Comparison of ENCODE assay signal across 8 cellular contexts in the genomic region with DNA sequence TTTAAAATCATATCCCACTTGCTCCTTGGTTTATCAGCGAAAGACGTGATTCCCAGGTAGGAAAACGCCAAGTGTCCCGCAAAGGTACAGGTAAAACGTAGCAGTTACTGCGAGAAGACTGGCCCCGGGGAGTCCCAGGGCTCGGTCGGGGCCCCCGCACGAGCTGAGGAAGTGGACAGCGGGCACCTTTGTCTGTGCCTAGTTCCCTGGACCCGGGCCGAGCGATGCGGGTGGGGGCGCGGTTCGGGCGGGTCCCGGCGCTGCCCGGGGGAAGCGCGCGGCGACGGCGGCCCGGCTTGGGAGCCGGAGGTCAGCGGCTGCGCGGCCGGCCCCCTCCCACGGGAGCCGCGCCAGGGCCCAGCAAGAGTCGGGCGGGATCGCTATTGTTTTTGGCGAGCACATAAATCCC. TPM values are rescaled to one million over a fixed set of nuclear protein-coding genes. Genes with fewer than 3 reads are reported as not detected.
DNase-seq lines count a peak whose midpoint lies in the region; ATAC-seq and TF ChIP-seq lines count a peak whose summit lies in the region.

No MANE protein-coding gene starts in this region.

- peaks cover 7% of the 10 kb centered on the region for H3K27me3 ChIP-seq in CD4-positive, alpha-beta T cell (ENCODE audit: control insufficient read depth, insufficient read depth, low read length)

- peak in 2 of 10 experiments; percentile 0 to 1 for DNase-seq in CD4-positive, alpha-beta T cell
- DNase-seq in left ventricle myocardium superior (peak; percentile 83), sciatic nerve (ENCODE audit: low spot score) (peak; percentile 68)
- DNase-seq in activated effector memory CD4-positive, alpha-beta T cell treated with Interleukin-2 at 50 U/mL for 16 hours, result no peak

- H3K36me3 Mint-ChIP-seq in CD4-positive, alpha-beta T cell (ENCODE audit: low read depth), result no peaks in the 10 kb centered on the region
- H3K36me3 Mint-ChIP-seq in activated naive CD8-positive, alpha-beta T cell, result no peaks in the 10 kb centered on the region

- H3K27me3 Mint-ChIP-seq in CD4-positive, alpha-beta T cell, result peaks cover 11% of the 10 kb centered on the region
- peaks cover 8% of the 10 kb centered on the region for H3K27me3 Mint-ChIP-seq in activated naive CD8-positive, alpha-beta T cell

- intact Hi-C loops in CD4-positive, alpha-beta T cell (cut with DNase I, micrococcal nuclease), result loop anchor here (5.0 to 10.0 kb wide), 5 partner anchors 577 to 934 kb away; a partner anchor contains a TSS
- intact Hi-C loops in left ventricle myocardium superior (cut with micrococcal nuclease), result no loop called here
- intact Hi-C loops in sciatic nerve (cut with DNase I), result no loop called here

- H3K4me1 Mint-ChIP-seq in CD4-positive, alpha-beta T cell (ENCODE audit: low read depth), result peaks cover 14% of the 10 kb centered on the region
- peaks cover 11% of the 10 kb centered on the region for H3K4me1 Mint-ChIP-seq in activated naive CD8-positive, alpha-beta T cell (ENCODE audit: low read depth)

- peak overlapping the region; percentile 85 for H3K27ac Mint-ChIP-seq in CD4-positive, alpha-beta T cell
- H3K27ac Mint-ChIP-seq in activated naive CD8-positive, alpha-beta T cell, result no peak overlapping the region

- H3K27ac ChIP-seq in CD4-positive, alpha-beta T cell (ENCODE audit: low read depth, low read length), result no peak overlapping the region

- H3K4me3 Mint-ChIP-seq in CD4-positive, alpha-beta T cell, result peak overlapping the region; percentile 91
- H3K4me3 Mint-ChIP-seq in activated naive CD8-positive, alpha-beta T cell, result peak overlapping the region; percentile 82

- TF ChIP-seq CTCF in CD4-positive, alpha-beta T cell (IDR thresholded peaks at IDR 0.05), result no peak

- H3K9me3 ChIP-seq in CD4-positive, alpha-beta T cell (ENCODE audit: control insufficient read depth, low read length), result no peaks in the 10 kb centered on the region

- POLR2A ChIA-PET in CD4-positive, alpha-beta T cell (lab: Charles Lee), result interaction anchor here (0.6 to 1.0 kb wide), 4 partner anchors 28 to 329 kb away, joined by 3 to 4 read pairs (median 3); no protein-coding TSS in a partner anchor

- no peaks in the 10 kb centered on the region for H3K9me3 Mint-ChIP-seq in CD4-positive, alpha-beta T cell
- no peaks in the 10 kb centered on the region for H3K9me3 Mint-ChIP-seq in activated naive CD8-positive, alpha-beta T cell (ENCODE audit: low read depth)

- CTCF ChIA-PET in CD4-positive, alpha-beta T cell (lab: Charles Lee), result interaction anchor here (0.6 to 0.7 kb wide), 2 partner anchors 8 to 339 kb away, joined by 3 read pairs; no protein-coding TSS in a partner anchor

- ATAC-seq in CD4-positive, alpha-beta T cell (ENCODE audit: poor library complexity), result peak; percentile 1
- ATAC-seq in HG02981 (IDR thresholded peaks at IDR 0.05; ENCODE audit: unreplicated experiment) (peak; percentile 10), left ventricle myocardium superior (peak; percentile 72), sciatic nerve (no peak), GM21367 (IDR thresholded peaks at IDR 0.05; ENCODE audit: unreplicated experiment) (no peak), GM21447 (IDR thresholded peaks at IDR 0.05; ENCODE audit: unreplicated experiment) (no peak)

RNA-seq across cellular contexts. Expression of a gene that starts 0.9 kb away (rescaled TPM):
- total RNA-seq in CD4-positive, alpha-beta T cell, result 1 to 10 TPM; 6.0 to 8.0 TPM
- total RNA-seq in left ventricle myocardium superior (14.4 TPM), sciatic nerve (56.1 TPM)

Comparison
In these comparisons a context has a peak if more than half of its experiments do, and no peak if none do; other contexts are left out.
1. ATAC-seq: peak in CD4-positive, alpha-beta T cell (single experiment), HG02981 (single experiment) and left ventricle myocardium superior (single experiment); none in sciatic nerve (single experiment), GM21367 (single experiment) and GM21447 (single experiment).
2. intact Hi-C loops: an anchor here in CD4-positive, alpha-beta T cell (5.0 to 10.0 kb wide); none called in left ventricle myocardium superior and sciatic nerve.